Comparison of ENCODE assay signal across 21 cellular contexts in the genomic region with DNA sequence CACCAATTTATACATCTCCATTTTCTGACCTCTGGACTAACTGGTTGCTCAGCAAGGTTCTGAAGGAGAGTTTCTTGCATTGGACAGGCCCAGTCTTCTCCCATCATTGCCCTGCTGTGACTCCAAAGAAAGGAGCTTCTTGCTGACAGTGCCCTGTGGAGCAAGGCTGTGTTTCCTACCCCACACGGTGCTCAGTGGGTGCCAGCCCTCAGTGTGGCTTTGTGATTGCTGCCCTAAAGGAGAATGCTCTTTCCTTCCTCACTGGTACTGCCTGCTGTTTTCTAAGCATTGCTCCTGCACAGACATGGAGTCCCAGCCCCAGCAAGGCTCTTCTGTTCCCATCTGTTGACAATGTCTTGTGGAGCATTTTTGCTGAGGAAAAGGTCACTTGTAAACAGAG.
DNase-seq lines count a peak whose midpoint lies in the region; ATAC-seq, FAIRE-seq and TF ChIP-seq lines count a peak whose summit lies in the region.
"Had no signal": no experiment of that assay in that cellular context is flagged by ENCODE, and none has a peak within 500 bp of the region (broad histone marks: within the 10 kb centered on the region; RNA-seq: fewer than 3 reads in every experiment).

No MANE protein-coding gene starts in this region.

- POLR2A ChIA-PET in K562 (lab: Yijun Ruan, JAX), result interaction anchor here (0.9 kb wide), 1 partner anchor 8 kb away, joined by 3 read pairs; no protein-coding TSS in a partner anchor
- POLR2A ChIA-PET in naive thymus-derived CD4-positive, alpha-beta T cell (lab: Charles Lee), result no interaction called here

- TF ChIP-seq POLR2A in K562 (conservative IDR thresholded peaks at IDR 0.05), result no peak

- CTCF ChIA-PET in K562 (lab: Yijun Ruan, JAX; ENCODE audit: low intra/inter-chr PET ratio), result no interaction called here
- CTCF ChIA-PET in naive thymus-derived CD4-positive, alpha-beta T cell (lab: Charles Lee), result interaction anchor here (1.6 kb wide), 1 partner anchor 365 kb away, joined by 4 read pairs; no protein-coding TSS in a partner anchor

- no peak for TF ChIP-seq CTCF in K562 (IDR thresholded peaks at IDR 0.05 in 2 of 3, conservative IDR thresholded peaks at IDR 0.05 in 1 of 3; ENCODE audit: insufficient read depth in 2 of 3, low read depth in 1 of 3, low read length in 3 of 3)

- H3K27ac ChIP-seq in ACC112 (ENCODE audit: low read depth, low read length) (peak overlapping the region; percentile 38), HUES6 (ENCODE audit: low read depth, low read length) (no peak overlapping the region), K562 (ENCODE audit: extremely low read depth, low read depth, low read length) (no peak overlapping the region)
- no peak overlapping the region for H3K27ac ChIP-seq in naive thymus-derived CD4-positive, alpha-beta T cell (ENCODE audit: low read depth, low read length)
- H3K27ac ChIP-seq: ascending aorta, thoracic aorta had no signal

- H3K36me3 ChIP-seq in ACC112 (ENCODE audit: insufficient read depth, low read length) (peaks cover 15% of the 10 kb centered on the region), HUES6 (ENCODE audit: control insufficient read depth, insufficient read depth, low read length) (peaks cover 51% of the 10 kb centered on the region), K562 (ENCODE audit: control insufficient read depth, insufficient read depth, low read length) (peaks cover 54% of the 10 kb centered on the region; the same call in 2 of the 3 replicates)
- peaks cover 0 to 54% (median 4%) of the 10 kb centered on the region in 3 experiments for H3K36me3 ChIP-seq in naive thymus-derived CD4-positive, alpha-beta T cell (ENCODE audit: control insufficient read depth in 2 of 3, insufficient read depth in 3 of 3, low read length in 3 of 3)

- H3K36me3 Mint-ChIP-seq in naive thymus-derived CD4-positive, alpha-beta T cell, result peaks cover 0 to 50% (median 26%) of the 10 kb centered on the region in 5 donors

- H3K79me2 ChIP-seq in ACC112 (ENCODE audit: control insufficient read depth, insufficient read depth, low read length, unreplicated experiment) (no peaks in the 10 kb centered on the region), K562 (ENCODE audit: control insufficient read depth, insufficient read depth, low read length) (no peaks in the 10 kb centered on the region)

- H3K9me3 Mint-ChIP-seq in naive thymus-derived CD4-positive, alpha-beta T cell, result peaks cover 0 to 1% (median 0%) of the 10 kb centered on the region in 11 donors
- H3K9me3 Mint-ChIP-seq: CD4-positive, alpha-beta T cell; T-helper 1 cell treated with Interleukin-12 subunit alpha and Interleukin-12 subunit beta and Interleukin-4 antibody, amounts not matched to agents 30 μg/mL and 1 μg/mL, for 36 hours had no signal

- H3K9ac ChIP-seq in HUES6 (ENCODE audit: low read length) (peak overlapping the region; percentile 26), K562 (ENCODE audit: insufficient read depth in 1 of 2, low read depth in 2 of 2, low read length in 2 of 2) (no peak overlapping the region)

- H3K9me3 ChIP-seq in HUES6 (ENCODE audit: control insufficient read depth, insufficient read depth, low read depth, low read length) (no peaks in the 10 kb centered on the region), K562 (replicated peaks; ENCODE audit: control insufficient read depth, insufficient read depth, low read depth, low read length) (no peaks in the 10 kb centered on the region)
- H3K9me3 ChIP-seq in naive thymus-derived CD4-positive, alpha-beta T cell (ENCODE audit: control insufficient read depth in 2 of 3, low read length in 3 of 3), result no peaks in the 10 kb centered on the region
- H3K9me3 ChIP-seq: ascending aorta, thoracic aorta had no signal

- in situ Hi-C loops in K562 (cut with MboI), result no loop called here

- TF ChIP-seq RAD21 in K562 (CRISPR knock-in tag; conservative IDR thresholded peaks at IDR 0.05 in 1 of 2, IDR thresholded peaks at IDR 0.05 in 1 of 2), result no peak

- H2AFZ ChIP-seq in ACC112 (ENCODE audit: low read length, unreplicated experiment) (no peak overlapping the region), K562 (ENCODE audit: low read depth, low read length) (no peak overlapping the region)

- H3K4me1 ChIP-seq in ACC112 (ENCODE audit: control insufficient read depth, insufficient read depth, low read length, unreplicated experiment), result peaks cover 39% of the 10 kb centered on the region
- peaks cover 29% of the 10 kb centered on the region for H3K4me1 ChIP-seq in HUES6 (ENCODE audit: control insufficient read depth, insufficient read depth, low read length)
- no peaks in the 10 kb centered on the region for H3K4me1 ChIP-seq in K562 (replicated peaks in 1 of 2; ENCODE audit: control insufficient read depth in 2 of 2, insufficient read depth in 2 of 2, low read length in 2 of 2)
- peaks cover 0 to 11% of the 10 kb centered on the region in 2 donors for H3K4me1 ChIP-seq in naive thymus-derived CD4-positive, alpha-beta T cell (ENCODE audit: control insufficient read depth in 2 of 2, insufficient read depth in 2 of 2, low read length in 2 of 2)

- 43% methylated on average over 1 of the region's 1 CpG for WGBS in K562 (ENCODE audit: insufficient coverage, low coverage, missing lambda C conversion rate)

- H4K20me1 ChIP-seq in K562 (replicated peaks; ENCODE audit: control insufficient read depth, insufficient read depth, low read length), result no peaks in the 10 kb centered on the region

- H3K27me3 Mint-ChIP-seq in naive thymus-derived CD4-positive, alpha-beta T cell, result no peaks in the 10 kb centered on the region
- H3K27me3 Mint-ChIP-seq: CD4-positive, alpha-beta T cell had no signal

- no peak overlapping the region for H3K4me3 Mint-ChIP-seq in naive thymus-derived CD4-positive, alpha-beta T cell
- H3K4me3 Mint-ChIP-seq: CD4-positive, alpha-beta T cell; T-helper 1 cell treated with Interleukin-12 subunit alpha and Interleukin-12 subunit beta and Interleukin-4 antibody, amounts not matched to agents 30 μg/mL and 1 μg/mL, for 36 hours had no signal

- H3K27me3 ChIP-seq in ACC112 (ENCODE audit: insufficient read depth, low read length) (no peaks in the 10 kb centered on the region), HUES6 (ENCODE audit: control insufficient read depth, insufficient read depth, low read length) (no peaks in the 10 kb centered on the region), K562 (ENCODE audit: control insufficient read depth in 2 of 2, insufficient read depth in 2 of 2, low read length in 2 of 2) (no peaks in the 10 kb centered on the region)
- H3K27me3 ChIP-seq in naive thymus-derived CD4-positive, alpha-beta T cell (ENCODE audit: control insufficient read depth in 2 of 2, insufficient read depth in 2 of 2, low read length in 2 of 2), result no peaks in the 10 kb centered on the region
- H3K27me3 ChIP-seq: ascending aorta had no signal

- H3K27ac Mint-ChIP-seq in naive thymus-derived CD4-positive, alpha-beta T cell, result peak overlapping the region in 5 of 9 donors; percentile 16 to 37 (median 29)
- H3K27ac Mint-ChIP-seq: CD4-positive, alpha-beta T cell; T-helper 1 cell treated with Interleukin-12 subunit alpha and Interleukin-12 subunit beta and Interleukin-4 antibody, amounts not matched to agents 30 μg/mL and 1 μg/mL, for 36 hours had no signal

- ATAC-seq in K562, result no peak
- no peak for ATAC-seq in naive thymus-derived CD4-positive, alpha-beta T cell
- ATAC-seq in GM19452 (IDR thresholded peaks at IDR 0.05; ENCODE audit: unreplicated experiment), result no peak

- DNase-seq in K562 (ENCODE audit: extremely low read depth in 1 of 4, low spot score in 3 of 4), result no peak
- no peak for DNase-seq in naive thymus-derived CD4-positive, alpha-beta T cell
- no peak for DNase-seq in NCI-H2029 (lab: John Stamatoyannopoulos, UW)
- no peak for DNase-seq in NCI-H1092 treated with DMSO at 0.1 percent for 48 hours (lab: John Stamatoyannopoulos, UW)
- DNase-seq in SKM-1 treated with dmso at 0.1 percent for 144 hours (lab: John Stamatoyannopoulos, UW; ENCODE audit: unreplicated experiment), result no peak
- DNase-seq: CD4-positive, alpha-beta T cell; DMS53; islet precursor cell; KG1; NCI-H1048; NCI-H2081; NCI-H510A treated with DMSO at 0.1 percent for 48 hours; stimulated activated CD4-positive, alpha-beta T cell treated with anti-CD3 and anti-CD28 coated beads, Interleukin-15, amount 100 ng/mL, for 24 hours had no signal

- no peak for TF ChIP-seq EP300 in K562 (IDR thresholded peaks at IDR 0.05; ENCODE audit: low read length)

- H3K4me2 ChIP-seq in K562 (ENCODE audit: insufficient read depth, low read length), result no peak overlapping the region

- no peak overlapping the region for H3K4me3 ChIP-seq in ACC112 (ENCODE audit: low read depth, low read length)
- no peak overlapping the region for H3K4me3 ChIP-seq in HUES6 (ENCODE audit: low read depth, low read length)
- H3K4me3 ChIP-seq in K562, result no peak overlapping the region
- no peak overlapping the region for H3K4me3 ChIP-seq in naive thymus-derived CD4-positive, alpha-beta T cell (ENCODE audit: low read length)
- H3K4me3 ChIP-seq: ascending aorta, thoracic aorta had no signal

- no peak for FAIRE-seq in K562 (lab: Jason Lieb, UNC)
- FAIRE-seq: colon, GM12892 had no signal

- H3K9me1 ChIP-seq in K562 (ENCODE audit: control insufficient read depth, insufficient read depth, low read length), result no peaks in the 10 kb centered on the region

- BruUV-seq in K562 (replicated peaks; lab: Mats Ljungman, UMichigan), result TSS peak; percentile 17

- peaks cover 8 to 24% (median 20%) of the 10 kb centered on the region in 7 donors for H3K4me1 Mint-ChIP-seq in naive thymus-derived CD4-positive, alpha-beta T cell

- intact Hi-C loops in K562 (cut with micrococcal nuclease), result no loop called here
- intact Hi-C loops in naive thymus-derived CD4-positive, alpha-beta T cell (cut with micrococcal nuclease), result no loop called here

TF ChIP-seq in K562, 482 proteins besides CTCF, POLR2A, EP300 and RAD21 (continues in another document):
- no peak for TF ChIP-seq HDGF (IDR thresholded peaks at IDR 0.05)
- TF ChIP-seq YBX1 (IDR thresholded peaks at IDR 0.05), result no peak
- TF ChIP-seq SRSF7 (optimal IDR thresholded peaks at IDR 0.05; ENCODE audit: low read depth, low read length), result no peak
- TF ChIP-seq ZBTB43 (CRISPR knock-in tag; IDR thresholded peaks at IDR 0.05), result no peak
- no peak for TF ChIP-seq DMBX1 (CRISPR knock-in tag; IDR thresholded peaks at IDR 0.05; ENCODE audit: borderline replicate concordance)
